Comparison of ENCODE assay signal across 1 cellular context in the genomic region with DNA sequence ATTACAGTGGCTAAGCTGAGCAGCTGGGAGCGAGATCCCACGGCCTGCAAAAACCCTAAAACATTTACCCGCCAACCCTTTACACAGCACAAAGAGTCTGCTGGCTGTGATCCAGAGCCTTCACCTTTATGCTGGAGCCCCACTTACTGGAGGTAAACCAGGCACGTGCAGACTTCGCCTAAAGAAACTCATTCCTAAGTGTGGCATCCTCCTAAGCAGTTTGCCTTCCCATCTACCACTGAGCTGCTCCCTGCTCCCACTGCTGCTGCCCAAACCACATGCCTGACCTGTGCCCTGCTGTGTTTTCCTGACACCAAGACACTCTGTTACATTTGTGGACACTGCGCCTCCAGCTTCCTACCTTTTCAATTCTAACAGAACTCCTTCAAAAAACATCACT.
TF ChIP-seq lines count a peak whose summit lies in the region.

No MANE protein-coding gene starts in this region.

TF ChIP-seq in HepG2, 621 proteins besides CTCF, POLR2A, EP300 and RAD21:
- no peak for TF ChIP-seq KDM2A (CRISPR knock-in tag; IDR thresholded peaks at IDR 0.05; ENCODE audit: borderline replicate concordance, low read depth)
- TF ChIP-seq NCOR1 (IDR thresholded peaks at IDR 0.05; ENCODE audit: borderline replicate concordance, low read length) = no peak
- TF ChIP-seq ZNF235 (CRISPR knock-in tag; IDR thresholded peaks at IDR 0.05; ENCODE audit: borderline replicate concordance) = no peak
- no peak for TF ChIP-seq ZNF589 (CRISPR knock-in tag; conservative IDR thresholded peaks at IDR 0.05)
- TF ChIP-seq, protein P1, sequence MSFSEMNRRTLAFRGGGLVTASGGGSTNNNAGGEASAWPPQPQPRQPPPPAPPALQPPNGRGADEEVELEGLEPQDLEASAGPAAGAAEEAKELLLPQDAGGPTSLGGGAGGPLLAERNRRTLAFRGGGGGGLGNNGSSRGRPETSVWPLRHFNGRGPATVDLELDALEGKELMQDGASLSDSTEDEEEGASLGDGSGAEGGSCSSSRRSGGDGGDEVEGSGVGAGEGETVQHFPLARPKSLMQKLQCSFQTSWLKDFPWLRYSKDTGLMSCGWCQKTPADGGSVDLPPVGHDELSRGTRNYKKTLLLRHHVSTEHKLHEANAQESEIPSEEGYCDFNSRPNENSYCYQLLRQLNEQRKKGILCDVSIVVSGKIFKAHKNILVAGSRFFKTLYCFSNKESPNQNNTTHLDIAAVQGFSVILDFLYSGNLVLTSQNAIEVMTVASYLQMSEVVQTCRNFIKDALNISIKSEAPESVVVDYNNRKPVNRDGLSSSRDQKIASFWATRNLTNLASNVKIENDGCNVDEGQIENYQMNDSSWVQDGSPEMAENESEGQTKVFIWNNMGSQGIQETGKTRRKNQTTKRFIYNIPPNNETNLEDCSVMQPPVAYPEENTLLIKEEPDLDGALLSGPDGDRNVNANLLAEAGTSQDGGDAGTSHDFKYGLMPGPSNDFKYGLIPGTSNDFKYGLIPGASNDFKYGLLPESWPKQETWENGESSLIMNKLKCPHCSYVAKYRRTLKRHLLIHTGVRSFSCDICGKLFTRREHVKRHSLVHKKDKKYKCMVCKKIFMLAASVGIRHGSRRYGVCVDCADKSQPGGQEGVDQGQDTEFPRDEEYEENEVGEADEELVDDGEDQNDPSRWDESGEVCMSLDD (CRISPR knock-in tag; IDR thresholded peaks at IDR 0.05; ENCODE audit: borderline replicate concordance) = no peak
- TF ChIP-seq THYN1 (CRISPR knock-in tag; IDR thresholded peaks at IDR 0.05; ENCODE audit: borderline replicate concordance, low read depth) = no peak
- no peak for TF ChIP-seq MED8 (CRISPR knock-in tag; IDR thresholded peaks at IDR 0.05; ENCODE audit: insufficient replicate concordance)
- no peak for TF ChIP-seq PHB2 (IDR thresholded peaks at IDR 0.05; ENCODE audit: partially characterized antibody)
- TF ChIP-seq, protein P2, sequence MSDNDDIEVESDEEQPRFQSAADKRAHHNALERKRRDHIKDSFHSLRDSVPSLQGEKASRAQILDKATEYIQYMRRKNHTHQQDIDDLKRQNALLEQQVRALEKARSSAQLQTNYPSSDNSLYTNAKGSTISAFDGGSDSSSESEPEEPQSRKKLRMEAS (IDR thresholded peaks at IDR 0.05) = no peak
- TF ChIP-seq ZBTB20 (CRISPR knock-in tag; IDR thresholded peaks at IDR 0.05; ENCODE audit: borderline replicate concordance, low read depth) = no peak
- TF ChIP-seq CHCHD3 (CRISPR knock-in tag; IDR thresholded peaks at IDR 0.05) = no peak
- TF ChIP-seq SIN3A (IDR thresholded peaks at IDR 0.05; ENCODE audit: borderline replicate concordance, low read depth, low read length) = no peak
- no peak for TF ChIP-seq ZNF232 (CRISPR knock-in tag; IDR thresholded peaks at IDR 0.05; ENCODE audit: borderline replicate concordance)
- no peak for TF ChIP-seq TCF7 (IDR thresholded peaks at IDR 0.05; ENCODE audit: low read depth)
- no peak for TF ChIP-seq ZNF234 (CRISPR knock-in tag; conservative IDR thresholded peaks at IDR 0.05)
